8 cellular contexts compared by ENCODE assay signal in genomic region chr17:2064980-2065785, GRCh38. TPM values are rescaled to one million over a fixed set of nuclear protein-coding genes. Genes with fewer than 3 reads are reported as not detected.
DNase-seq lines count a peak whose midpoint lies in the region; ATAC-seq, FAIRE-seq and TF ChIP-seq lines count a peak whose summit lies in the region.

No MANE protein-coding gene starts in this region.

- no peak for FAIRE-seq in bronchial epithelial cell (lab: Jason Lieb, UNC)

- intact Hi-C loops in vagina (cut with DNase I) = no loop called here

- no peak for TF ChIP-seq POLR2A in vagina (IDR thresholded peaks at IDR 0.05)

- peak; percentile 13 for DNase-seq in NCI-H2196 (lab: John Stamatoyannopoulos, UW; ENCODE audit: unreplicated experiment)
- DNase-seq in NCI-H2196 treated with DMSO at 0.1 percent for 48 hours (lab: John Stamatoyannopoulos, UW; ENCODE audit: unreplicated experiment) = no peak
- DNase-seq in SJCRH30 = peak; percentile 52 to 53
- peak; percentile 42 for DNase-seq in bronchial epithelial cell (ENCODE audit: low read depth)
- no peak for DNase-seq in vagina (ENCODE audit: extremely low spot score in 2 of 2)

- no peaks in the 10 kb centered on the region for H3K27me3 ChIP-seq in SJCRH30
- H3K27me3 ChIP-seq in bronchial epithelial cell (ENCODE audit: control insufficient read depth, insufficient read depth, low read length) = no peaks in the 10 kb centered on the region
- no peaks in the 10 kb centered on the region for H3K27me3 ChIP-seq in mucosa of rectum (ENCODE audit: control insufficient read depth in 2 of 2, insufficient read depth in 2 of 2, low read length in 2 of 2)
- H3K27me3 ChIP-seq in vagina = no peaks in the 10 kb centered on the region

- ATAC-seq in GM19035 (IDR thresholded peaks at IDR 0.05; ENCODE audit: unreplicated experiment) (no peak), HG02884 (IDR thresholded peaks at IDR 0.05; ENCODE audit: unreplicated experiment) (no peak)

- H3K9me3 ChIP-seq in SJCRH30 (replicated peaks) = no peaks in the 10 kb centered on the region
- no peaks in the 10 kb centered on the region for H3K9me3 ChIP-seq in mucosa of rectum (ENCODE audit: control insufficient read depth in 2 of 2, low read length in 2 of 2)
- no peaks in the 10 kb centered on the region for H3K9me3 ChIP-seq in vagina

- TF ChIP-seq CTCF in bronchial epithelial cell (IDR thresholded peaks at IDR 0.05; ENCODE audit: insufficient read depth, low read length, severe bottlenecking) (peak; percentile 55), vagina (IDR thresholded peaks at IDR 0.05) (no peak)

- H3K4me1 ChIP-seq in SJCRH30 = peaks cover 13% of the 10 kb centered on the region; the same call in 1 of the 2 replicates
- peaks cover 31 to 47% of the 10 kb centered on the region in 2 donors for H3K4me1 ChIP-seq in mucosa of rectum (ENCODE audit: control insufficient read depth in 2 of 2, insufficient read depth in 2 of 2, low read length in 2 of 2)
- H3K4me1 ChIP-seq in vagina = peaks cover 70% of the 10 kb centered on the region

- H3K27ac ChIP-seq in SJCRH30 (no peak overlapping the region), mucosa of rectum (ENCODE audit: low read depth in 2 of 2, low read length in 2 of 2) (peak overlapping the region; percentile 57 to 83), vagina (peak overlapping the region; percentile 95)

- H3K36me3 ChIP-seq in SJCRH30 (no peaks in the 10 kb centered on the region), bronchial epithelial cell (ENCODE audit: control insufficient read depth, insufficient read depth, low read length) (peaks cover 24% of the 10 kb centered on the region), mucosa of rectum (ENCODE audit: control insufficient read depth in 2 of 2, insufficient read depth in 2 of 2, low read length in 2 of 2) (peaks cover 23 to 36% of the 10 kb centered on the region in 2 donors), vagina (peaks cover 0 to 12% of the 10 kb centered on the region in 2 donors)

- peak overlapping the region in 1 of 2 donors; percentile 24 for H3K9ac ChIP-seq in mucosa of rectum (ENCODE audit: low read depth in 1 of 2, low read length in 2 of 2)

- H3K4me3 ChIP-seq in SJCRH30 (no peak overlapping the region), bronchial epithelial cell (ENCODE audit: low read depth, low read length) (no peak overlapping the region), mucosa of rectum (ENCODE audit: low read length in 2 of 2) (no peak overlapping the region), vagina (no peak overlapping the region)

RNA-seq across cellular contexts. Expression of gene HIC1, which starts 10.3 kb away (rescaled TPM):
- total RNA-seq in SJCRH30 (2014; rRNA removed; shearing (Covaris generic)) = 0.13 and 0.18 TPM in 2 replicates
- total RNA-seq in bronchial epithelial cell (0.64 and 1.3 TPM in 2 replicates), vagina (33.1 TPM)

RNA-seq across cellular contexts. Expression of gene OVCA2, which starts 23.4 kb away (rescaled TPM):
- total RNA-seq in SJCRH30 (2014; rRNA removed; shearing (Covaris generic)) = 14.1 and 17.2 TPM in 2 replicates
- total RNA-seq in bronchial epithelial cell (54.4 and 69.0 TPM in 2 replicates), vagina (24.3 TPM)

RNA-seq across cellular contexts. Expression of gene DPH1, which starts 35.2 kb away (rescaled TPM):
- 14.4 and 14.6 TPM in 2 replicates for total RNA-seq in SJCRH30 (2014; rRNA removed; shearing (Covaris generic))
- total RNA-seq in bronchial epithelial cell = 10.8 and 14.7 TPM in 2 replicates
- 43.0 TPM for total RNA-seq in vagina

RNA-seq across cellular contexts. Expression of gene RTN4RL1, which starts 40.0 kb away (rescaled TPM):
- total RNA-seq in SJCRH30 (2014; rRNA removed; shearing (Covaris generic)) = 0.61 and 0.83 TPM in 2 replicates
- total RNA-seq in bronchial epithelial cell (0.13 and 0.26 TPM in 2 replicates), vagina (3.7 TPM)

Comparison
In these comparisons a context has a peak if more than half of its experiments do, and no peak if none do; other contexts are left out.
1. DNase-seq: peak in NCI-H2196 (single experiment), SJCRH30 (2 of 2) and bronchial epithelial cell (single experiment); none in NCI-H2196 treated with DMSO at 0.1 percent for 48 hours (single experiment) and vagina (0 of 2).
2. RNA of gene HIC1, which starts 10.3 kb away (total RNA-seq): 33.1 TPM in vagina (single experiment); 0.64 to 1.3 TPM in bronchial epithelial cell and 0.13 to 0.18 TPM in SJCRH30; every median in the first group is over 10 times any median in the second.